Comparison of ENCODE assay signal across 1 cellular context in genomic region chr7:99672571-99672970, GRCh38.
TF ChIP-seq lines count a peak whose summit lies in the region.

No MANE protein-coding gene starts in this region.

TF ChIP-seq in K562, 482 proteins besides CTCF, POLR2A, EP300 and RAD21 (continued from another document):
- TF ChIP-seq JUND (IDR thresholded peaks at IDR 0.05; ENCODE audit: borderline replicate concordance, low read depth, low read length) (no peak), JUND (tag; IDR thresholded peaks at IDR 0.05; ENCODE audit: borderline replicate concordance, low read depth, low read length) (no peak), POLR2H (tag; IDR thresholded peaks at IDR 0.05; ENCODE audit: low read depth) (no peak), MEF2A (IDR thresholded peaks at IDR 0.05; ENCODE audit: control insufficient read depth, low read depth, low read length) (no peak), SUPT5H (IDR thresholded peaks at IDR 0.05) (no peak), NELFE (IDR thresholded peaks at IDR 0.05; ENCODE audit: insufficient read depth, insufficient read length) (no peak), NUFIP1 (IDR thresholded peaks at IDR 0.05; ENCODE audit: partially characterized antibody) (no peak), HINFP (tag; conservative IDR thresholded peaks at IDR 0.05; ENCODE audit: low read depth) (no peak), PHF8 (IDR thresholded peaks at IDR 0.05; ENCODE audit: borderline replicate concordance, low read length) (no peak), FOSL1 (tag; conservative IDR thresholded peaks at IDR 0.05) (no peak), MCM7 (IDR thresholded peaks at IDR 0.05) (no peak), BCL6 (CRISPR knock-in tag; IDR thresholded peaks at IDR 0.05) (no peak), ZNF354B (CRISPR knock-in tag; IDR thresholded peaks at IDR 0.05) (no peak), NFE2 (IDR thresholded peaks at IDR 0.05; ENCODE audit: low read depth) (no peak), ASH1L (IDR thresholded peaks at IDR 0.05; ENCODE audit: borderline replicate concordance, low read depth, partially characterized antibody) (no peak)
